In genomic region chr19:33778089-33778791, GRCh38 we compare ENCODE assay signal across 8 cellular contexts. TPM values are rescaled to one million over a fixed set of nuclear protein-coding genes. Genes with fewer than 3 reads are reported as not detected.
DNase-seq lines count a peak whose midpoint lies in the region; ATAC-seq and TF ChIP-seq lines count a peak whose summit lies in the region.

No MANE protein-coding gene starts in this region.

- no peak overlapping the region for H3K27ac ChIP-seq in DND-41 (ENCODE audit: low read length)
- H3K27ac ChIP-seq in aorta (ENCODE audit: low read depth in 1 of 2, low read length in 2 of 2) = no peak overlapping the region

- H3K9me3 ChIP-seq in DND-41 (ENCODE audit: insufficient read depth, low read length, severe bottlenecking) = no peaks in the 10 kb centered on the region
- H3K9me3 ChIP-seq in MG63 = no peaks in the 10 kb centered on the region
- no peaks in the 10 kb centered on the region for H3K9me3 ChIP-seq in aorta (ENCODE audit: control insufficient read depth, low read length)

- H3K27me3 ChIP-seq in DND-41 (ENCODE audit: insufficient read depth, low read length, poor library complexity) (no peaks in the 10 kb centered on the region), MG63 (peaks cover 20% of the 10 kb centered on the region), aorta (ENCODE audit: control insufficient read depth in 1 of 2, insufficient read depth in 2 of 2, low read length in 1 of 2) (no peaks in the 10 kb centered on the region)

- no peak overlapping the region for H3K4me3 Mint-ChIP-seq in progenitor cell of endocrine pancreas (ENCODE audit: low read depth)

- H3K79me2 ChIP-seq in DND-41 (ENCODE audit: insufficient read depth, low read length) = no peaks in the 10 kb centered on the region

- H3K4me1 ChIP-seq in DND-41 (ENCODE audit: insufficient read depth, low read length) (no peaks in the 10 kb centered on the region), aorta (ENCODE audit: control insufficient read depth in 1 of 2, insufficient read depth in 2 of 2, low read length in 2 of 2) (no peaks in the 10 kb centered on the region)

- peak overlapping the region; percentile 50 for H2AFZ ChIP-seq in DND-41 (ENCODE audit: low read depth, low read length)

- peak overlapping the region; percentile 18 for H3K27ac Mint-ChIP-seq in progenitor cell of endocrine pancreas

- H3K9me3 Mint-ChIP-seq in progenitor cell of endocrine pancreas (ENCODE audit: low read depth) = no peaks in the 10 kb centered on the region

- H3K36me3 ChIP-seq in DND-41 (ENCODE audit: insufficient read depth, low read length) (no peaks in the 10 kb centered on the region), MG63 (no peaks in the 10 kb centered on the region), aorta (ENCODE audit: control insufficient read depth in 1 of 2, insufficient read depth in 2 of 2, low read length in 1 of 2) (no peaks in the 10 kb centered on the region)

- H3K4me3 ChIP-seq in DND-41 (ENCODE audit: low read depth in 1 of 2, low read length in 2 of 2) (no peak overlapping the region), MG63 (peak overlapping the region; percentile 16; the same call in 1 of the 2 replicates), aorta (ENCODE audit: low read length in 2 of 2) (no peak overlapping the region)

- intact Hi-C loops in Right ventricle myocardium superior (cut with DNase I) = loop anchor here (1.0 to 5.0 kb wide), 2 partner anchors 318 to 369 kb away; no protein-coding TSS in a partner anchor
- intact Hi-C loops in aorta (cut with DNase I) = loop anchor here (1.0 to 10.0 kb wide), 6 partner anchors 221 to 543 kb away; no protein-coding TSS in a partner anchor

- peak; percentile 93 for ATAC-seq in DND-41 (ENCODE audit: insufficient read depth, low read depth)
- peak; percentile 97 for ATAC-seq in Right ventricle myocardium superior (ENCODE audit: poor library complexity)
- peak; percentile 93 for ATAC-seq in aorta (ENCODE audit: low FRiP score)

- peaks cover 9% of the 10 kb centered on the region for H3K4me1 Mint-ChIP-seq in progenitor cell of endocrine pancreas (ENCODE audit: low read depth)

- H4K20me1 ChIP-seq in DND-41 (ENCODE audit: insufficient read depth, low read length) = peaks cover 19% of the 10 kb centered on the region

- no peaks in the 10 kb centered on the region for H3K36me3 Mint-ChIP-seq in progenitor cell of endocrine pancreas (ENCODE audit: insufficient read depth)

- peak; percentile 99 for TF ChIP-seq CTCF in DND-41 (IDR thresholded peaks at IDR 0.05; ENCODE audit: borderline replicate concordance, extremely low read depth, low read length, poor library complexity, severe bottlenecking)
- TF ChIP-seq CTCF in progenitor cell of endocrine pancreas (IDR thresholded peaks at IDR 0.05; ENCODE audit: unreplicated experiment) = peak; percentile 100

- WGBS in aorta, 2 donors = 15 to 19% methylated on average over 36 to 49 of the region's 49 CpGs

- H3K27me3 Mint-ChIP-seq in progenitor cell of endocrine pancreas = peaks cover 46% of the 10 kb centered on the region

- no peak overlapping the region for H3K4me2 ChIP-seq in DND-41 (ENCODE audit: insufficient read depth, low read length)

- no peak overlapping the region for H3K9ac ChIP-seq in DND-41 (ENCODE audit: low read depth, low read length)

- DNase-seq in DND-41 = peak; percentile 81
- DNase-seq in GOT3 (lab: John Stamatoyannopoulos, UW) = peak; percentile 57
- DNase-seq in MG63 = peak; percentile 75
- DNase-seq in SKM-1 (lab: John Stamatoyannopoulos, UW; ENCODE audit: unreplicated experiment) = peak; percentile 62
- peak; percentile 85 for DNase-seq in activated naive CD4-positive, alpha-beta T cell treated with anti-CD3 and anti-CD28 coated beads, Interleukin-2, amount 50 U/mL, for 16 hours
- peak; percentile 92 for DNase-seq in Right ventricle myocardium superior
- peak; percentile 88 for DNase-seq in progenitor cell of endocrine pancreas (ENCODE audit: low spot score, unreplicated experiment)
- DNase-seq in aorta = peak; percentile 85 to 96

RNA-seq across cellular contexts. Expression of gene KCTD15, which starts 18.4 kb away (rescaled TPM):
- 72.5 and 81.7 TPM in 2 replicates for total RNA-seq in MG63 (2014; rRNA removed; shearing (Covaris generic); ENCODE audit: low replicate concordance)
- total RNA-seq in Right ventricle myocardium superior (11.0 TPM), progenitor cell of endocrine pancreas (61.3 TPM in 2 replicates), aorta (10 to 100 TPM; 39.3 to 45.6 TPM)
- 10 to 100 TPM; 12.0 to 63.3 TPM for polyA plus RNA-seq in aorta
